ENCODE assay signal across 8 cellular contexts in the genomic region with DNA sequence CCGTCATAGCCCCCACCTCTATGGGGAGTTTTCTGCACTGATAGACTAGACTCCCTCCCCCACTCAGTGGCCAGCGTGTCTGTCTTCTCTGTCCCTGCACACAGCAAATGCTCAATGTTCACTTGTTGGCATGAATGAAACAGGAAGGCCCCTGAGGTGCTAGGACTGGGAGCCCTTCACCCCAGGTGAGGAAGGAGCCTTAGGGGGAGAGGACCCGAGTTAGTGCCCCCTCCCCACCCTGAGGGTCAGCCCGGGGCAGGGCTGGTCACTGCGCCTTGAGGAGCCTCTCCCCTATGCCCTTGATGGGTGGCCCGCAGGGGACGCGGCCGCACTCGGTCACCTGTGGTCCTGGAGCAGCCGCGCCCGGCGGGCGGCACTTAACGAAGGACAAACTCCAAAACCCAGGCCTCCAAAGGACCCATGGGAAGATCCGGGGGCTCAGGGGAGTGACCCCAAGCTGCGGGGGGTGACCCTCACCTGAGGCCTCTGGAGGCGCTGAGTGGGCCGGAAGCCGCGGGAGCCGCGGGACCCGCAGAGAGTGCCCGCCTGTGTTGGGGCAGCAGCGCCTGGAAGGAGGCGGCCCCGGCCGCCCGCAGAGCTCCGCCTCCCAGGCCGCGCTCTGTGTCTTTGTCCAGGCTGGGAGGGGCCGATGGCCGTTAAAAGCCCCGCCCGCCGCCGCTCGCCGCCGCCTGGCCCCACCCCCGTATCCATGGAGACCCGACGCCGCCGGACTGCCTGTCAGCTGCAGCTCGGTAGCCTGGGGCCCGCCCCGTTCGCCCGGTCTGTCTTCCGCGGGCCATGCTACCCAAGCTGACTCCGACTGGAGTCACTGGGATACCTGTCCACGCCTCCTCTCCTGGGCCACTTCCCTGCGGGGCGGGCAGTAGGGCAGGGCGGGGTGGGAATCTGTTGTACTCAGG. TPM values are rescaled to one million over a fixed set of nuclear protein-coding genes. Genes with fewer than 3 reads are reported as not detected.
DNase-seq lines count a peak whose midpoint lies in the region; ATAC-seq and TF ChIP-seq lines count a peak whose summit lies in the region.

No MANE protein-coding gene starts in this region.

- H3K27me3 ChIP-seq in HUES64 (ENCODE audit: insufficient read depth, low read length) (peaks cover 9% of the 10 kb centered on the region; the same call in 1 of the 2 replicates), mucosa of rectum (ENCODE audit: control insufficient read depth in 2 of 2, insufficient read depth in 2 of 2, low read length in 2 of 2) (no peaks in the 10 kb centered on the region)

- no peaks in the 10 kb centered on the region for H3K36me3 ChIP-seq in HUES64 (ENCODE audit: insufficient read depth, low read length)
- no peaks in the 10 kb centered on the region; the same call in 1 of the 2 replicates for H3K36me3 ChIP-seq in OCI-LY7 (ENCODE audit: insufficient read depth, low read length)
- H3K36me3 ChIP-seq in mucosa of rectum (ENCODE audit: control insufficient read depth in 2 of 2, insufficient read depth in 2 of 2, low read length in 2 of 2), result no peaks in the 10 kb centered on the region

- peak; percentile 89 for ATAC-seq in GM21515 (IDR thresholded peaks at IDR 0.05; ENCODE audit: unreplicated experiment)

- no peaks in the 10 kb centered on the region for H3K9me2 ChIP-seq in OCI-LY7 (ENCODE audit: insufficient read depth, low read length)

- H3K4me3 ChIP-seq in HUES64 (ENCODE audit: low read length), result peak overlapping the region; percentile 64
- peak overlapping the region; percentile 51 for H3K4me3 ChIP-seq in OCI-LY7 (ENCODE audit: low read depth, low read length, poor library complexity, severe bottlenecking)
- H3K4me3 ChIP-seq in mucosa of rectum (ENCODE audit: low read length in 2 of 2), result peak overlapping the region; percentile 76

- H3K27ac ChIP-seq in HUES64 (ENCODE audit: low read depth, low read length), result no peak overlapping the region
- H3K27ac ChIP-seq in OCI-LY7 (ENCODE audit: low read depth, low read length, poor library complexity, severe bottlenecking), result no peak overlapping the region
- peak overlapping the region; percentile 43 to 47 for H3K27ac ChIP-seq in mucosa of rectum (ENCODE audit: low read depth in 2 of 2, low read length in 2 of 2)

- POLR2A ChIA-PET in OCI-LY7 (lab: Charles Lee), result no interaction called here

- no peaks in the 10 kb centered on the region for H4K20me1 ChIP-seq in OCI-LY7 (ENCODE audit: insufficient read depth, low read length)

- no peak for TF ChIP-seq CTCF in OCI-LY7 (conservative IDR thresholded peaks at IDR 0.05; ENCODE audit: low read length)

- no peak overlapping the region for H2AFZ ChIP-seq in OCI-LY7 (ENCODE audit: low read length)

- CTCF ChIA-PET in OCI-LY7 (lab: Charles Lee; ENCODE audit: unreplicated experiment), result no interaction called here

- H3K9ac ChIP-seq in HUES64 (ENCODE audit: low read depth, low read length), result peak overlapping the region; percentile 51
- peak overlapping the region; percentile 70 to 86 for H3K9ac ChIP-seq in mucosa of rectum (ENCODE audit: low read depth in 1 of 2, low read length in 2 of 2)

- BruUV-seq in OCI-LY7 (replicated peaks; lab: Mats Ljungman, UMichigan), result no TSS peak

- intact Hi-C loops in OCI-LY7 (cut with micrococcal nuclease; ENCODE audit: unreplicated experiment), result no loop called here

- H3K79me2 ChIP-seq in OCI-LY7 (ENCODE audit: insufficient read depth, low read depth, low read length), result no peaks in the 10 kb centered on the region

- TF ChIP-seq POLR2A in erythroblast (IDR thresholded peaks at IDR 0.05; ENCODE audit: low read length), result peak; percentile 47

- no peaks in the 10 kb centered on the region for H3K9me3 ChIP-seq in HUES64 (ENCODE audit: insufficient read depth, low read depth, low read length)
- H3K9me3 ChIP-seq in OCI-LY7 (ENCODE audit: low read length), result no peaks in the 10 kb centered on the region
- no peaks in the 10 kb centered on the region for H3K9me3 ChIP-seq in mucosa of rectum (ENCODE audit: control insufficient read depth in 2 of 2, low read length in 2 of 2)

- H3K4me2 ChIP-seq in OCI-LY7 (ENCODE audit: low read length), result peak overlapping the region; percentile 72

- WGBS in HUES64, result 3% methylated on average over 60 of the region's 60 CpGs

- H3K4me1 ChIP-seq in HUES64 (ENCODE audit: insufficient read depth, low read length), result 0 out of 2 replicates have a peak, but pooled peaks cover 8% of the 10 kb centered on the region
- peaks cover 23% of the 10 kb centered on the region for H3K4me1 ChIP-seq in OCI-LY7 (ENCODE audit: insufficient read depth, low read length, poor library complexity, severe bottlenecking)
- peaks cover 14 to 20% of the 10 kb centered on the region in 2 donors for H3K4me1 ChIP-seq in mucosa of rectum (ENCODE audit: control insufficient read depth in 2 of 2, insufficient read depth in 2 of 2, low read length in 2 of 2)

- DNase-seq in DMS 273 (lab: John Stamatoyannopoulos, UW; ENCODE audit: unreplicated experiment) (peak; percentile 92), OCI-LY7 (ENCODE audit: low spot score) (peak; percentile 73), erythroblast (lab: John Stamatoyannopoulos, UW) (peak; percentile 93 to 96)
- peak; percentile 72 for DNase-seq in activated T-cell treated with anti-CD3 and anti-CD28 coated beads, Interleukin-2, amount 50 U/mL, for 1 hour
- peak; percentile 51 to 60 for DNase-seq in stimulated activated CD8-positive, alpha-beta memory T cell treated with anti-CD3 and anti-CD28 coated beads, Interleukin-4, amount 100 ng/mL, for 1 hour (ENCODE audit: low read depth in 2 of 2, low spot score in 1 of 2)

RNA-seq across cellular contexts. Expression of gene FANCD2, which starts 15.4 kb away (rescaled TPM):
- 53.9 TPM for polyA plus RNA-seq in HUES64 (2013, experiment 1 of 2)
- polyA plus RNA-seq in HUES64 (2013, experiment 2 of 2), result 62.1 TPM
- 112 and 116 TPM in 2 replicates for total RNA-seq in OCI-LY7 (2014; rRNA removed; shearing (Covaris generic))
- total RNA-seq in OCI-LY7 (2022), result 130 and 134 TPM in 2 replicates

RNA-seq across cellular contexts. Expression of gene EMC3, which starts 24.2 kb away (rescaled TPM):
- 48.2 TPM for polyA plus RNA-seq in HUES64 (2013, experiment 1 of 2)
- polyA plus RNA-seq in HUES64 (2013, experiment 2 of 2), result 46.2 TPM
- 16.1 and 30.6 TPM in 2 replicates for total RNA-seq in OCI-LY7 (2014; rRNA removed; shearing (Covaris generic))
- total RNA-seq in OCI-LY7 (2022), result 31.7 and 33.4 TPM in 2 replicates

RNA-seq across cellular contexts. Expression of gene PRRT3, which starts 58.6 kb away (rescaled TPM):
- 6.4 TPM for polyA plus RNA-seq in HUES64 (2013, experiment 1 of 2)
- 7.5 TPM for polyA plus RNA-seq in HUES64 (2013, experiment 2 of 2)
- 1.4 and 2.1 TPM in 2 replicates for total RNA-seq in OCI-LY7 (2014; rRNA removed; shearing (Covaris generic))
- total RNA-seq in OCI-LY7 (2022), result 4.1 and 4.3 TPM in 2 replicates

Comparison
In these comparisons a context has a peak if more than half of its experiments do, and no peak if none do; other contexts are left out.
1. H3K27ac ChIP-seq: peak in mucosa of rectum (2 of 2); none in HUES64 (single experiment) and OCI-LY7 (single experiment).
2. Peak in every context shown above with its lines, with median percentiles within 50 percentile points of each other: DNase-seq and H3K4me3 ChIP-seq.